In genomic region chr13:84661718-84662117, GRCh38 we compare ENCODE assay signal across 18 cellular contexts.
"Had no signal": no experiment of that assay in that cellular context is flagged by ENCODE, and none has a peak within 500 bp of the region (broad histone marks: within the 10 kb centered on the region; RNA-seq: fewer than 3 reads in every experiment).

No MANE protein-coding gene starts in this region.

- H3K4me3 Mint-ChIP-seq: activated CD4-positive, alpha-beta memory T cell treated with anti-CD3 and anti-CD28 coated beads for 36 hours; activated naive CD4-positive, alpha-beta T cell treated with anti-CD3 and anti-CD28 coated beads for 36 hours; endodermal cell; nephron; stimulated activated effector memory CD8-positive, alpha-beta T cell treated with anti-CD3 and anti-CD28 coated beads, Interleukin-12 subunit alpha, Interleukin-12 subunit beta, amount 100 ng/mL, for 72 hours; stimulated activated naive CD8-positive, alpha-beta T cell treated with anti-CD3 and anti-CD28 coated beads, Interleukin-15, amount 100 ng/mL, for 72 hours had no signal

- DNase-seq: activated CD4-positive, alpha-beta memory T cell treated with anti-CD3 and anti-CD28 coated beads for 36 hours; activated CD4-positive, alpha-beta T cell treated with anti-CD3 and anti-CD28 coated beads for 48 hours; activated naive CD4-positive, alpha-beta T cell treated with anti-CD3 and anti-CD28 coated beads for 36 hours; activated T-cell treated with anti-CD3 and anti-CD28 coated beads, Interleukin-2, amount 50 U/mL, for 48 hours; cerebellar nuclear complex; cortex of kidney; endodermal cell; esophagus squamous epithelium; left colon; mesenchymal stem cell; pancreas; right cardiac atrium; stimulated activated CD4-positive, alpha-beta T cell treated with anti-CD3 and anti-CD28 coated beads, Interleukin-1b, Interleukin-23, amount 100 ng/mL, for 48 hours; stimulated activated naive CD8-positive, alpha-beta T cell treated with anti-CD3 and anti-CD28 coated beads, Interleukin-15, amount 100 ng/mL, for 72 hours; tibial artery had no signal

- H3K36me3 Mint-ChIP-seq: activated CD4-positive, alpha-beta memory T cell treated with anti-CD3 and anti-CD28 coated beads for 36 hours; stimulated activated effector memory CD8-positive, alpha-beta T cell treated with anti-CD3 and anti-CD28 coated beads, Interleukin-12 subunit alpha, Interleukin-12 subunit beta, amount 100 ng/mL, for 72 hours had no signal

- H3K4me3 ChIP-seq: esophagus squamous epithelium, pancreas, tibial artery had no signal

- H3K9me3 Mint-ChIP-seq: activated CD4-positive, alpha-beta memory T cell treated with anti-CD3 and anti-CD28 coated beads for 36 hours; activated naive CD4-positive, alpha-beta T cell treated with anti-CD3 and anti-CD28 coated beads for 36 hours; endodermal cell; nephron; stimulated activated effector memory CD8-positive, alpha-beta T cell treated with anti-CD3 and anti-CD28 coated beads, Interleukin-12 subunit alpha, Interleukin-12 subunit beta, amount 100 ng/mL, for 72 hours had no signal

- H3K27me3 ChIP-seq: esophagus squamous epithelium, neutrophil, pancreas, tibial artery had no signal

- H3K27ac Mint-ChIP-seq: activated CD4-positive, alpha-beta memory T cell treated with anti-CD3 and anti-CD28 coated beads for 36 hours; activated naive CD4-positive, alpha-beta T cell treated with anti-CD3 and anti-CD28 coated beads for 36 hours; endodermal cell; nephron; stimulated activated effector memory CD8-positive, alpha-beta T cell treated with anti-CD3 and anti-CD28 coated beads, Interleukin-12 subunit alpha, Interleukin-12 subunit beta, amount 100 ng/mL, for 72 hours had no signal

- H3K27ac ChIP-seq: esophagus squamous epithelium, neutrophil, pancreas, tibial artery had no signal

- H3K27me3 Mint-ChIP-seq: activated CD4-positive, alpha-beta memory T cell treated with anti-CD3 and anti-CD28 coated beads for 36 hours; stimulated activated naive CD8-positive, alpha-beta T cell treated with anti-CD3 and anti-CD28 coated beads, Interleukin-15, amount 100 ng/mL, for 72 hours had no signal

- H3K4me1 Mint-ChIP-seq: stimulated activated effector memory CD8-positive, alpha-beta T cell treated with anti-CD3 and anti-CD28 coated beads, Interleukin-12 subunit alpha, Interleukin-12 subunit beta, amount 100 ng/mL, for 72 hours; stimulated activated naive CD8-positive, alpha-beta T cell treated with anti-CD3 and anti-CD28 coated beads, Interleukin-15, amount 100 ng/mL, for 72 hours had no signal

- H3K4me1 ChIP-seq: esophagus squamous epithelium had no signal

- H3K9me3 ChIP-seq: esophagus squamous epithelium, neutrophil, pancreas, tibial artery had no signal

- H3K36me3 ChIP-seq: esophagus squamous epithelium, neutrophil, pancreas, tibial artery had no signal
